Comparison of ENCODE assay signal across 10 cellular contexts in genomic region chr10:62057872-62058271, GRCh38.
A peak's percentile ranks its signal among the peaks of the same experiment; 100 is the strongest.
DNase-seq lines count a peak whose midpoint lies in the region; ATAC-seq and TF ChIP-seq lines count a peak whose summit lies in the region.
"Had no signal": no experiment of that assay in that cellular context is flagged by ENCODE, and none has a peak within 500 bp of the region (broad histone marks: within the 10 kb centered on the region; RNA-seq: fewer than 3 reads in every experiment).

No MANE protein-coding gene starts in this region.

- H3K27ac Mint-ChIP-seq in activated CD8-positive, alpha-beta memory T cell treated with anti-CD3 and anti-CD28 coated beads, Interleukin-2, amount 10 ng/mL, durations not matched to agents 7 days and 5 days: peak overlapping the region; percentile 38
- peak overlapping the region; percentile 77 for H3K27ac Mint-ChIP-seq in mesothelial cell of epicardium

- CTCF ChIA-PET in activated CD8-positive, alpha-beta memory T cell treated with anti-CD3 and anti-CD28 coated beads, Interleukin-2, amount 10 ng/mL, durations not matched to agents 7 days and 5 days (lab: Charles Lee): interaction anchor here (1.0 to 1.4 kb wide), 2 partner anchors 19 to 187 kb away, joined by 4 to 5 read pairs; no protein-coding TSS in a partner anchor

- peak overlapping the region; percentile 63 for H3K27ac ChIP-seq in angular gyrus (ENCODE audit: low read depth, low read length)
- peak overlapping the region; percentile 62 for H3K27ac ChIP-seq in suprapubic skin
- H3K27ac ChIP-seq: RWPE1 had no signal

- no peak for TF ChIP-seq EP300 in suprapubic skin (IDR thresholded peaks at IDR 0.05)

- no peak for DNase-seq in activated CD8-positive, alpha-beta memory T cell treated with anti-CD3 and anti-CD28 coated beads, Interleukin-2, amount 10 ng/mL, durations not matched to agents 7 days and 5 days
- DNase-seq in activated CD8-positive, alpha-beta memory T cell treated with anti-CD3 and anti-CD28 coated beads for 24 hours: no peak
- no peak for DNase-seq in mesothelial cell of epicardium (ENCODE audit: low spot score in 2 of 2, unreplicated experiment in 2 of 2)
- DNase-seq in suprapubic skin (ENCODE audit: low spot score in 2 of 2): no peak
- DNase-seq in NCI-H524 (lab: John Stamatoyannopoulos, UW): no peak
- DNase-seq in D341Med (ENCODE audit: low spot score): no peak

- peaks cover 94% of the 10 kb centered on the region for H3K36me3 Mint-ChIP-seq in activated CD8-positive, alpha-beta memory T cell treated with anti-CD3 and anti-CD28 coated beads, Interleukin-2, amount 10 ng/mL, durations not matched to agents 7 days and 5 days
- H3K36me3 Mint-ChIP-seq in mesothelial cell of epicardium: peaks cover 61% of the 10 kb centered on the region

- peaks cover 4% of the 10 kb centered on the region for H3K9me3 Mint-ChIP-seq in activated CD8-positive, alpha-beta memory T cell treated with anti-CD3 and anti-CD28 coated beads, Interleukin-2, amount 10 ng/mL, durations not matched to agents 7 days and 5 days (ENCODE audit: low read depth)
- peaks cover 3% of the 10 kb centered on the region for H3K9me3 Mint-ChIP-seq in mesothelial cell of epicardium
- H3K9me3 Mint-ChIP-seq: central memory CD8-positive, alpha-beta T cell had no signal

- H3K4me3 ChIP-seq in suprapubic skin: no peak overlapping the region

- H3K4me1 Mint-ChIP-seq in activated CD8-positive, alpha-beta memory T cell treated with anti-CD3 and anti-CD28 coated beads, Interleukin-2, amount 10 ng/mL, durations not matched to agents 7 days and 5 days: peaks cover 91% of the 10 kb centered on the region
- peaks cover 44% of the 10 kb centered on the region for H3K4me1 Mint-ChIP-seq in mesothelial cell of epicardium

- no peak overlapping the region for H3K4me3 Mint-ChIP-seq in activated CD8-positive, alpha-beta memory T cell treated with anti-CD3 and anti-CD28 coated beads, Interleukin-2, amount 10 ng/mL, durations not matched to agents 7 days and 5 days
- no peak overlapping the region for H3K4me3 Mint-ChIP-seq in mesothelial cell of epicardium
- H3K4me3 Mint-ChIP-seq: central memory CD8-positive, alpha-beta T cell had no signal

- no peaks in the 10 kb centered on the region for H3K9me3 ChIP-seq in suprapubic skin

- no peaks in the 10 kb centered on the region for H3K27me3 Mint-ChIP-seq in activated CD8-positive, alpha-beta memory T cell treated with anti-CD3 and anti-CD28 coated beads, Interleukin-2, amount 10 ng/mL, durations not matched to agents 7 days and 5 days
- H3K27me3 Mint-ChIP-seq in mesothelial cell of epicardium (ENCODE audit: low read depth): no peaks in the 10 kb centered on the region
- H3K27me3 Mint-ChIP-seq: central memory CD8-positive, alpha-beta T cell had no signal

- TF ChIP-seq CTCF in mesothelial cell of epicardium (IDR thresholded peaks at IDR 0.05; ENCODE audit: unreplicated experiment) (no peak), suprapubic skin (IDR thresholded peaks at IDR 0.05) (no peak)

- no peaks in the 10 kb centered on the region for H3K27me3 ChIP-seq in suprapubic skin

- TF ChIP-seq POLR2A in suprapubic skin (IDR thresholded peaks at IDR 0.05): no peak

- H3K36me3 ChIP-seq in suprapubic skin: peaks cover 26% of the 10 kb centered on the region

- WGBS in suprapubic skin: 55% methylated on average over 5 of the region's 5 CpGs

- ATAC-seq in activated CD8-positive, alpha-beta memory T cell treated with anti-CD3 and anti-CD28 coated beads, Interleukin-2, amount 10 ng/mL, durations not matched to agents 7 days and 5 days: no peak
- ATAC-seq in GM21423 (IDR thresholded peaks at IDR 0.05; ENCODE audit: unreplicated experiment): no peak

- peaks cover 90% of the 10 kb centered on the region for H3K4me1 ChIP-seq in suprapubic skin
